ENCODE assay signal across 12 cellular contexts in the genomic region with DNA sequence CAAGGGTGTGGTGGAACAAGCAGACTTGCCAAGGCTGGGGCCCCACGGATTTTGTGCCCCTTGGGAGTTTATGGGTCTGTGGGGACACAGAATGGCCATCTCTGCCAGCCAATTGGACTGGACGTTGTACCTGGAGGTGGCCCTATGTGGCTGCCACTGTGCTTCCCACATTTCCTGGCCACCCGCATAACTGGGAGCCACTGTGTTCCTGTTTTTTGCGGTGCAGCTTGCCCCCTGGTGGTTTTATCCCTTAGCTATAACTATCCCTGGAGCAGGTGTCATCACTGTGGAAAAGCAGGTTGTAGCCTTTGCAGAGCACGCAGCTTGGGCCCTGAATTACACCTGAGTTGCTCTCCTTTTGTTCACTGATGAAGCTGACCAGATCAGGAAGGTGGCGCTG.
DNase-seq lines count a peak whose midpoint lies in the region; ATAC-seq, FAIRE-seq and TF ChIP-seq lines count a peak whose summit lies in the region.
"Had no signal": no experiment of that assay in that cellular context is flagged by ENCODE, and none has a peak within 500 bp of the region (broad histone marks: within the 10 kb centered on the region; RNA-seq: fewer than 3 reads in every experiment).

No MANE protein-coding gene starts in this region.

- H3K27ac Mint-ChIP-seq in stimulated activated effector memory CD8-positive, alpha-beta T cell treated with anti-CD3 and anti-CD28 coated beads, Interleukin-12 subunit alpha, Interleukin-12 subunit beta, amount 100 ng/mL, for 72 hours: no peak overlapping the region
- H3K27ac Mint-ChIP-seq in naive thymus-derived CD4-positive, alpha-beta T cell: no peak overlapping the region
- H3K27ac Mint-ChIP-seq: activated naive CD4-positive, alpha-beta T cell treated with anti-CD3 and anti-CD28 coated beads, Interleukin-2, amount 10 ng/mL, durations not matched to agents 7 days and 5 days had no signal

- no peaks in the 10 kb centered on the region for H3K9me3 Mint-ChIP-seq in stimulated activated effector memory CD8-positive, alpha-beta T cell treated with anti-CD3 and anti-CD28 coated beads, Interleukin-12 subunit alpha, Interleukin-12 subunit beta, amount 100 ng/mL, for 72 hours
- peaks cover 0 to 1% (median 0%) of the 10 kb centered on the region in 11 donors for H3K9me3 Mint-ChIP-seq in naive thymus-derived CD4-positive, alpha-beta T cell
- H3K9me3 Mint-ChIP-seq: activated naive CD4-positive, alpha-beta T cell treated with anti-CD3 and anti-CD28 coated beads, Interleukin-2, amount 10 ng/mL, durations not matched to agents 7 days and 5 days; central memory CD8-positive, alpha-beta T cell had no signal

- H3K4me1 ChIP-seq in left ventricle myocardium inferior (peaks cover 11% of the 10 kb centered on the region), H1 (replicated peaks in 1 of 4; ENCODE audit: control insufficient read depth in 3 of 4, insufficient read depth in 4 of 4, low read length in 3 of 4) (no peaks in the 10 kb centered on the region)
- no peaks in the 10 kb centered on the region for H3K4me1 ChIP-seq in naive thymus-derived CD4-positive, alpha-beta T cell (ENCODE audit: control insufficient read depth in 2 of 2, insufficient read depth in 2 of 2, low read length in 2 of 2)
- H3K4me1 ChIP-seq: vagina had no signal

- 87% methylated on average over 6 of the region's 6 CpGs; no CpG with 5 or more reads in 1 of the 2 experiments for WGBS in H1 (ENCODE audit: extremely low coverage in 1 of 2, insufficient coverage in 1 of 2, insufficient read length in 1 of 2, insufficient replicate concordance in 2 of 2, low coverage in 1 of 2, low lambda C conversion rate in 2 of 2, missing lambda C conversion rate in 1 of 2), 2 experiments

- H3K9ac ChIP-seq in H1 (replicated peaks in 1 of 4; ENCODE audit: extremely low read depth in 1 of 4, low read depth in 3 of 4, low read length in 3 of 4): peak overlapping the region in 1 of 4 experiments; percentile 8; a peak in 1 of 7 replicates

- DNase-seq in left ventricle myocardium inferior (no peak), Right ventricle myocardium inferior (ENCODE audit: missing footprints) (no peak), NCI-H146 (lab: John Stamatoyannopoulos, UW) (peak; percentile 36), H1 (ENCODE audit: low read depth in 1 of 2, low spot score in 2 of 2) (no peak), occipital lobe (lab: John Stamatoyannopoulos, UW) (no peak)
- no peak for DNase-seq in stimulated activated effector memory CD8-positive, alpha-beta T cell treated with anti-CD3 and anti-CD28 coated beads, Interleukin-12 subunit alpha, Interleukin-12 subunit beta, amount 100 ng/mL, for 72 hours (ENCODE audit: low spot score in 2 of 2)
- no peak for DNase-seq in naive thymus-derived CD4-positive, alpha-beta T cell
- DNase-seq: activated naive CD4-positive, alpha-beta T cell treated with anti-CD3 and anti-CD28 coated beads, Interleukin-2, amount 10 ng/mL, durations not matched to agents 7 days and 5 days; EL had no signal

- H3K79me1 ChIP-seq in H1 (ENCODE audit: low read depth, low read length): no peaks in the 10 kb centered on the region

- H3K4me3 ChIP-seq in left ventricle myocardium inferior (no peak overlapping the region), H1 (ENCODE audit: extremely low read depth in 1 of 4, insufficient read depth in 2 of 4, low read depth in 3 of 4, low read length in 4 of 4) (no peak overlapping the region)
- no peak overlapping the region for H3K4me3 ChIP-seq in naive thymus-derived CD4-positive, alpha-beta T cell (ENCODE audit: low read length)
- H3K4me3 ChIP-seq: vagina had no signal

- no peak overlapping the region for H2BK20ac ChIP-seq in H1 (ENCODE audit: low read length)

- no peak for TF ChIP-seq EP300 in H1 (IDR thresholded peaks at IDR 0.05; ENCODE audit: borderline replicate concordance in 1 of 2, low read depth in 2 of 2, low read length in 2 of 2)

- H3K4ac ChIP-seq in H1 (replicated peaks; ENCODE audit: insufficient read length, low read depth, low read length): no peak overlapping the region

- TF ChIP-seq CTCF in left ventricle myocardium inferior (IDR thresholded peaks at IDR 0.05; ENCODE audit: borderline replicate concordance) (peak; percentile 38), H1 (IDR thresholded peaks at IDR 0.05; ENCODE audit: control extremely low read depth in 1 of 3, insufficient read depth in 1 of 3, low read depth in 1 of 3, low read length in 3 of 3) (peak; percentile 14 to 56 (median 53))

- H3K4me2 ChIP-seq in H1 (ENCODE audit: insufficient read depth in 1 of 2, low read depth in 2 of 2, low read length in 2 of 2): no peak overlapping the region

- no peaks in the 10 kb centered on the region for H3K27me3 ChIP-seq in left ventricle myocardium inferior (ENCODE audit: low read depth)
- no peaks in the 10 kb centered on the region for H3K27me3 ChIP-seq in H1 (replicated peaks in 1 of 4; ENCODE audit: control insufficient read depth in 3 of 4, extremely low read depth in 1 of 4, insufficient read depth in 3 of 4, low read length in 3 of 4)
- H3K27me3 ChIP-seq in naive thymus-derived CD4-positive, alpha-beta T cell (ENCODE audit: control insufficient read depth in 2 of 2, insufficient read depth in 2 of 2, low read length in 2 of 2): no peaks in the 10 kb centered on the region
- H3K27me3 ChIP-seq: vagina had no signal

- intact Hi-C loops in left ventricle myocardium inferior (cut with micrococcal nuclease) (no loop called here), Right ventricle myocardium inferior (cut with DNase I) (no loop called here)
- intact Hi-C loops in naive thymus-derived CD4-positive, alpha-beta T cell (cut with micrococcal nuclease): no loop called here

- no peak overlapping the region for H2BK15ac ChIP-seq in H1 (ENCODE audit: low read length)

- no peak for TF ChIP-seq POLR2A in H1 (IDR thresholded peaks at IDR 0.05; ENCODE audit: control extremely low read depth in 1 of 2, low read depth in 2 of 2, low read length in 2 of 2)

- H2AFZ ChIP-seq in H1 (ENCODE audit: low read length): no peak overlapping the region

- no peak overlapping the region for H2BK5ac ChIP-seq in H1 (ENCODE audit: low read depth, low read length)

- POLR2A ChIA-PET in H1 (lab: Charles Lee; ENCODE audit: partially characterized antibody): no interaction called here
- POLR2A ChIA-PET in naive thymus-derived CD4-positive, alpha-beta T cell (lab: Charles Lee): no interaction called here

- H4K5ac ChIP-seq in H1 (ENCODE audit: insufficient read length, low read depth, low read length): no peak overlapping the region

- no peaks in the 10 kb centered on the region for H3K36me3 Mint-ChIP-seq in stimulated activated effector memory CD8-positive, alpha-beta T cell treated with anti-CD3 and anti-CD28 coated beads, Interleukin-12 subunit alpha, Interleukin-12 subunit beta, amount 100 ng/mL, for 72 hours
- H3K36me3 Mint-ChIP-seq in naive thymus-derived CD4-positive, alpha-beta T cell: no peaks in the 10 kb centered on the region
- H3K36me3 Mint-ChIP-seq: activated naive CD4-positive, alpha-beta T cell treated with anti-CD3 and anti-CD28 coated beads, Interleukin-2, amount 10 ng/mL, durations not matched to agents 7 days and 5 days had no signal

- H3K23me2 ChIP-seq in H1 (ENCODE audit: low read depth, low read length): no peaks in the 10 kb centered on the region

- H3K79me2 ChIP-seq in H1 (ENCODE audit: control insufficient read depth in 1 of 2, insufficient read depth in 2 of 2, low read length in 2 of 2): no peaks in the 10 kb centered on the region

- CTCF ChIA-PET in H1 (lab: Charles Lee; ENCODE audit: partially characterized antibody): interaction anchor here (0.6 to 5.1 kb wide), 20 partner anchors 9 to 930 kb away, joined by 3 to 78 read pairs (median 4); no protein-coding TSS in a partner anchor
- CTCF ChIA-PET in naive thymus-derived CD4-positive, alpha-beta T cell (lab: Charles Lee): no interaction called here

- ATAC-seq in Right ventricle myocardium inferior (no peak), GM18868 (IDR thresholded peaks at IDR 0.05; ENCODE audit: unreplicated experiment) (no peak)
- ATAC-seq in stimulated activated effector memory CD8-positive, alpha-beta T cell treated with anti-CD3 and anti-CD28 coated beads, Interleukin-12 subunit alpha, Interleukin-12 subunit beta, amount 100 ng/mL, for 72 hours: peak; percentile 2
- ATAC-seq in naive thymus-derived CD4-positive, alpha-beta T cell: no peak

- no peak overlapping the region for H4K8ac ChIP-seq in H1 (ENCODE audit: extremely low read depth, insufficient read depth, low read length)

- TF ChIP-seq RAD21 in H1 (IDR thresholded peaks at IDR 0.05 in 1 of 2, conservative IDR thresholded peaks at IDR 0.05 in 1 of 2; ENCODE audit: low read depth in 2 of 2, low read length in 2 of 2): peak; percentile 59 to 75

- no peak overlapping the region for H2BK120ac ChIP-seq in H1 (replicated peaks; ENCODE audit: low read depth, low read length)

- no peaks in the 10 kb centered on the region for H3K27me3 Mint-ChIP-seq in naive thymus-derived CD4-positive, alpha-beta T cell
- H3K27me3 Mint-ChIP-seq: central memory CD8-positive, alpha-beta T cell had no signal

- H3K27ac ChIP-seq in left ventricle myocardium inferior (replicated peaks) (no peak overlapping the region), H1 (ENCODE audit: low read depth, low read length) (no peak overlapping the region)
- H3K27ac ChIP-seq in naive thymus-derived CD4-positive, alpha-beta T cell (ENCODE audit: low read depth, low read length): no peak overlapping the region
- H3K27ac ChIP-seq: vagina had no signal

- H3K56ac ChIP-seq in H1 (replicated peaks; ENCODE audit: insufficient read length, low read depth, low read length): no peak overlapping the region

- no peak for FAIRE-seq in H1 (lab: Jason Lieb, UNC)

- no peak overlapping the region for H3K23ac ChIP-seq in H1 (ENCODE audit: insufficient read length)

- no peak overlapping the region for H3K18ac ChIP-seq in H1 (ENCODE audit: extremely low read depth, low read length)

- H2AK5ac ChIP-seq in H1 (ENCODE audit: low read depth, low read length): no peak overlapping the region

- no peaks in the 10 kb centered on the region for H3K36me3 ChIP-seq in left ventricle myocardium inferior
- H3K36me3 ChIP-seq in H1 (ENCODE audit: control insufficient read depth in 2 of 4, insufficient read depth in 4 of 4, low read length in 3 of 4): no peaks in the 10 kb centered on the region
- no peaks in the 10 kb centered on the region for H3K36me3 ChIP-seq in naive thymus-derived CD4-positive, alpha-beta T cell (ENCODE audit: control insufficient read depth in 2 of 3, insufficient read depth in 3 of 3, low read length in 3 of 3)
- H3K36me3 ChIP-seq: vagina had no signal

- H4K91ac ChIP-seq in H1 (replicated peaks; ENCODE audit: insufficient read length, low read length): no peak overlapping the region

- H3K9me3 ChIP-seq in left ventricle myocardium inferior (replicated peaks) (no peaks in the 10 kb centered on the region), H1 (ENCODE audit: insufficient read depth in 2 of 2, low read depth in 1 of 2, low read length in 1 of 2) (no peaks in the 10 kb centered on the region)
- H3K9me3 ChIP-seq in naive thymus-derived CD4-positive, alpha-beta T cell (ENCODE audit: control insufficient read depth in 2 of 3, low read length in 3 of 3): no peaks in the 10 kb centered on the region
- H3K9me3 ChIP-seq: vagina had no signal

- no peak overlapping the region for H3K4me3 Mint-ChIP-seq in stimulated activated effector memory CD8-positive, alpha-beta T cell treated with anti-CD3 and anti-CD28 coated beads, Interleukin-12 subunit alpha, Interleukin-12 subunit beta, amount 100 ng/mL, for 72 hours
- H3K4me3 Mint-ChIP-seq in naive thymus-derived CD4-positive, alpha-beta T cell: no peak overlapping the region
- H3K4me3 Mint-ChIP-seq: activated naive CD4-positive, alpha-beta T cell treated with anti-CD3 and anti-CD28 coated beads, Interleukin-2, amount 10 ng/mL, durations not matched to agents 7 days and 5 days; central memory CD8-positive, alpha-beta T cell had no signal

- no peaks in the 10 kb centered on the region for H4K20me1 ChIP-seq in H1 (replicated peaks in 1 of 2; ENCODE audit: control insufficient read depth in 1 of 2, insufficient read depth in 2 of 2, low read length in 2 of 2)

- H2BK12ac ChIP-seq in H1 (ENCODE audit: low read depth, low read length): no peak overlapping the region

- H3K4me1 Mint-ChIP-seq in stimulated activated effector memory CD8-positive, alpha-beta T cell treated with anti-CD3 and anti-CD28 coated beads, Interleukin-12 subunit alpha, Interleukin-12 subunit beta, amount 100 ng/mL, for 72 hours: no peaks in the 10 kb centered on the region
- no peaks in the 10 kb centered on the region for H3K4me1 Mint-ChIP-seq in naive thymus-derived CD4-positive, alpha-beta T cell
- H3K4me1 Mint-ChIP-seq: activated naive CD4-positive, alpha-beta T cell treated with anti-CD3 and anti-CD28 coated beads, Interleukin-2, amount 10 ng/mL, durations not matched to agents 7 days and 5 days; central memory CD8-positive, alpha-beta T cell had no signal

- H3K14ac ChIP-seq in H1 (ENCODE audit: insufficient read length): no peak overlapping the region
